21 cellular contexts compared by ENCODE assay signal in the genomic region with DNA sequence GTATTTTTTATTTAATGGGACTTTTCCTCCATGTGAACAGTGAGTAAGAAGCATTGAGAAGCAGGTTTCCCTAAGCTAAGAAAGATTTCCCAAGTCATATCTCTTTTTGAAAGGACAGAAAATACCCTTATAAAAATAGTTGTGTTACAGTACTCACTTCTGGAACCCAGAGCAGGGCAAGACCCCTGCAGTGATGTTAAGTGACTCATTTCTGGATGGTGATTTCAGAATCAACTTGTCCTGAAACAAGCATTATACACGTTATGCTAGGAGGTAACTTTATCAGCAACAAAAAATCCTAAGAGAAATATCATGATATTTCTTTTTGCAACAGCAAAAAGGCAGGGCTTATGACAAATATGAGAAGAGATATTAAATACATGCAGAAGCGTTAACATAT.
DNase-seq lines count a peak whose midpoint lies in the region; ATAC-seq, FAIRE-seq and TF ChIP-seq lines count a peak whose summit lies in the region.
"Had no signal": no experiment of that assay in that cellular context is flagged by ENCODE, and none has a peak within 500 bp of the region (broad histone marks: within the 10 kb centered on the region; RNA-seq: fewer than 3 reads in every experiment).

No MANE protein-coding gene starts in this region.

- no peak for TF ChIP-seq CTCF in smooth muscle cell (IDR thresholded peaks at IDR 0.05; ENCODE audit: borderline replicate concordance, insufficient read depth, poor library complexity, severe bottlenecking)

- peak; percentile 86 for ATAC-seq in HG02588 (IDR thresholded peaks at IDR 0.05; ENCODE audit: unreplicated experiment)
- ATAC-seq in HG03280 (IDR thresholded peaks at IDR 0.05; ENCODE audit: unreplicated experiment), result peak; percentile 54
- ATAC-seq: sciatic nerve had no signal

- H3K18ac ChIP-seq in mesendoderm (ENCODE audit: low read length), result no peak overlapping the region

- H2BK120ac ChIP-seq in mesendoderm (ENCODE audit: low read depth, low read length), result no peak overlapping the region

- H3K56ac ChIP-seq in mesendoderm (ENCODE audit: low read length), result no peak overlapping the region

- no peak overlapping the region for H4K5ac ChIP-seq in mesendoderm (ENCODE audit: low read length)

- WGBS in smooth muscle cell (ENCODE audit: low lambda C conversion rate), result 79% methylated on average over 2 of the region's 2 CpGs
- no CpG with 5 or more reads among the region's 2 CpGs for WGBS in mesendoderm (ENCODE audit: extremely low coverage, insufficient coverage, low lambda C conversion rate)
- 40 to 62% (median 45%) methylated on average over 2 of the region's 2 CpGs for WGBS in small intestine, 3 donors

- no peaks in the 10 kb centered on the region for H3F3A ChIP-seq in smooth muscle cell (ENCODE audit: low read depth)

- H3K4me2 ChIP-seq in smooth muscle cell, result no peak overlapping the region
- H3K4me2 ChIP-seq in mesendoderm (ENCODE audit: low read length), result no peak overlapping the region

- no peak overlapping the region for H3K23ac ChIP-seq in mesendoderm (ENCODE audit: low read length)

- no peaks in the 10 kb centered on the region for H3K79me2 ChIP-seq in smooth muscle cell (ENCODE audit: low read depth)
- no peaks in the 10 kb centered on the region for H3K79me2 ChIP-seq in mesendoderm (ENCODE audit: control insufficient read depth, insufficient read depth, low read length)

- H3K4me3 ChIP-seq in smooth muscle cell (no peak overlapping the region), mesendoderm (ENCODE audit: low read length) (no peak overlapping the region), small intestine (ENCODE audit: low read depth in 1 of 2, low read length in 2 of 2) (no peak overlapping the region)
- H3K4me3 ChIP-seq: ascending aorta, colonic mucosa, SJSA1 had no signal

- H2AFZ ChIP-seq in smooth muscle cell (ENCODE audit: low read depth), result no peak overlapping the region

- no peaks in the 10 kb centered on the region for H3K9me3 ChIP-seq in smooth muscle cell (replicated peaks; ENCODE audit: low read depth)
- H3K9me3 ChIP-seq in small intestine (ENCODE audit: control insufficient read depth, low read depth), result no peaks in the 10 kb centered on the region
- H3K9me3 ChIP-seq: ascending aorta, colonic mucosa, SJSA1 had no signal

- no peak overlapping the region for H2BK5ac ChIP-seq in mesendoderm (ENCODE audit: low read length)

- H3K9ac ChIP-seq in smooth muscle cell (ENCODE audit: low read depth), result no peak overlapping the region
- H3K9ac ChIP-seq in mesendoderm (ENCODE audit: low read length), result no peak overlapping the region

- H3K27me3 ChIP-seq in smooth muscle cell (ENCODE audit: low read depth) (no peaks in the 10 kb centered on the region), mesendoderm (ENCODE audit: insufficient read depth, low read length, poor library complexity) (no peaks in the 10 kb centered on the region), small intestine (ENCODE audit: control insufficient read depth in 2 of 2, insufficient read depth in 2 of 2, low read length in 2 of 2) (no peaks in the 10 kb centered on the region)
- H3K27me3 ChIP-seq: ascending aorta, colonic mucosa, SJSA1 had no signal

- H2BK15ac ChIP-seq in mesendoderm (replicated peaks; ENCODE audit: low read depth), result no peak overlapping the region

- no peak for FAIRE-seq in small intestine (lab: Jason Lieb, UNC)
- FAIRE-seq: A204.1, islet of Langerhans had no signal

- DNase-seq in NCI-H748 (lab: John Stamatoyannopoulos, UW; ENCODE audit: unreplicated experiment) (peak; percentile 48), NCI-H748 treated with DMSO at 0.1 percent for 48 hours (lab: John Stamatoyannopoulos, UW) (no peak), smooth muscle cell (lab: John Stamatoyannopoulos, UW; ENCODE audit: unreplicated experiment) (no peak), NCI-H2107 (lab: John Stamatoyannopoulos, UW) (no peak), mesendoderm (no peak), small intestine (no peak)
- DNase-seq: activated effector memory CD4-positive, alpha-beta T cell treated with anti-CD3 and anti-CD28 coated beads, Interleukin-2, amount 50 U/mL, for 16 hours; CD4-positive, alpha-beta T cell; colonic mucosa; EL; MV-4-11; occipital lobe; stimulated activated CD4-positive, alpha-beta T cell treated with anti-CD3 and anti-CD28 coated beads, Interleukin-4, amount 100 ng/mL, for 4 hours had no signal

- H4K20me1 ChIP-seq in smooth muscle cell (ENCODE audit: low read depth), result no peaks in the 10 kb centered on the region

- H4K8ac ChIP-seq in mesendoderm (ENCODE audit: low read depth, low read length), result no peak overlapping the region

- no peak overlapping the region for H3K4ac ChIP-seq in mesendoderm (ENCODE audit: low read depth, low read length)

- H3K4me1 ChIP-seq in smooth muscle cell (ENCODE audit: low read depth) (peaks cover 12% of the 10 kb centered on the region), mesendoderm (ENCODE audit: control insufficient read depth, low read depth, low read length) (peaks cover 7% of the 10 kb centered on the region), small intestine (ENCODE audit: control insufficient read depth in 2 of 2, insufficient read depth in 1 of 2, low read depth in 1 of 2, low read length in 1 of 2) (no peaks in the 10 kb centered on the region)
- H3K4me1 ChIP-seq: ascending aorta, colonic mucosa, SJSA1 had no signal

- no peak overlapping the region for H2AK5ac ChIP-seq in mesendoderm (ENCODE audit: low read length)

- H3K27ac ChIP-seq in smooth muscle cell (ENCODE audit: low read depth) (no peak overlapping the region), mesendoderm (ENCODE audit: low read depth, low read length) (no peak overlapping the region), small intestine (ENCODE audit: low read depth in 1 of 2, low read length in 1 of 2) (no peak overlapping the region)
- H3K27ac ChIP-seq: ascending aorta, colonic mucosa, epithelial cell of prostate, SJSA1 had no signal

- H3K36me3 ChIP-seq in smooth muscle cell (ENCODE audit: low read depth) (no peaks in the 10 kb centered on the region), mesendoderm (ENCODE audit: control insufficient read depth, insufficient read depth, low read length) (no peaks in the 10 kb centered on the region), small intestine (ENCODE audit: control insufficient read depth in 2 of 2, insufficient read depth in 2 of 2, low read length in 2 of 2) (no peaks in the 10 kb centered on the region)
- H3K36me3 ChIP-seq: ascending aorta, colonic mucosa, SJSA1 had no signal

- H3K79me1 ChIP-seq in mesendoderm (ENCODE audit: low read length), result no peaks in the 10 kb centered on the region
